25 cellular contexts compared by ENCODE assay signal in the genomic region with DNA sequence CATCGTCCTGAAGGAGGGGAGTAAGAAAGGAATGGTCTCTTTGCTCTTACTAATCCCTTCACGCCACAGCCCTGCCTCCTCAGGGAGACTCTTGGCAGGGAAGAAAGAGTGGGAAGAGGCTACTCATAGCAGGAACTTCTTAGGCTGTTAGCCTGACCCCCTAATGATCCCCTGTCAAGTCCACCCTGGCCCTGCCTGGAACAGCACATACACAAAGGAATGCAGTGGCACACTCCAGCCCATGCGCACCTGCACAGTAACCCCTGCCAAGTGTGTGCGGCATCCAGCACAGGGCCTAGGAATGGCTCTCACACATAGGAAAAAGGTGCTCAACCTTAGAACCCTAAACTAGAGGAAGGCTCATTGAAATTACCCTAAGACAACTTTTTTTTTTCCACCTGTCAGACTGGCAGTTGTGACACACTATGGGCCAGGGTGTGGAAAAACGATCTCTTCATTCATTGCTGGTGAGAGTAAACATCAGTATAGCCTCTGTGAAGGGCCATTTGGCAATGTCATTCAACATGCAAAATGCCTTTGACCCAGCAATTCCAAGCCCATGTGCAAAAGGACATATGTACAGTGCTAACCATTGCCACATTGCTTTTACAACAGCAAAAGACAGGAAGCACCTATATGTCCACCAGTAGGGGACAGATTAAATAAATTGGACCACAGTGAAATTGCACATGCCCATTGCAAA. TPM values are rescaled to one million over a fixed set of nuclear protein-coding genes. Genes with fewer than 3 reads are reported as not detected.
DNase-seq lines count a peak whose midpoint lies in the region; ATAC-seq and TF ChIP-seq lines count a peak whose summit lies in the region.
"Had no signal": no experiment of that assay in that cellular context is flagged by ENCODE, and none has a peak within 500 bp of the region (broad histone marks: within the 10 kb centered on the region; RNA-seq: fewer than 3 reads in every experiment).

No MANE protein-coding gene starts in this region.

- in situ Hi-C loops in ACHN (cut with HindIII; ENCODE audit: low pct_ligation_motif_present, low pct_unique_long_range_greater_than_20kb, low sequenced_read_pairs), result no loop called here

- no peaks in the 10 kb centered on the region for H3K9me3 ChIP-seq in Peyer's patch
- no peaks in the 10 kb centered on the region for H3K9me3 ChIP-seq in neural progenitor cell (ENCODE audit: low read depth)
- H3K9me3 ChIP-seq in BE2C, result no peaks in the 10 kb centered on the region
- H3K9me3 ChIP-seq: ascending aorta, pancreas, thyroid gland had no signal

- no peak overlapping the region for H3K4me3 Mint-ChIP-seq in neural progenitor cell
- H3K4me3 Mint-ChIP-seq: activated B cell treated with CpG ODN at 0.5 μM for 24 hours; activated naive CD4-positive, alpha-beta T cell treated with anti-CD3 and anti-CD28 coated beads, Interleukin-2, amount 50 U/mL, for 24 hours; activated T-cell treated with anti-CD3 and anti-CD28 coated beads, Interleukin-2, amount 50 U/mL, for 4 hours; CD4-positive, alpha-beta T cell; stimulated activated effector memory CD8-positive, alpha-beta T cell treated with anti-CD3 and anti-CD28 coated beads, Interleukin-12 subunit alpha, Interleukin-12 subunit beta, amount 100 ng/mL, for 72 hours had no signal

- peak; percentile 72 for ATAC-seq in esophagus mucosa
- ATAC-seq in HG02678 (IDR thresholded peaks at IDR 0.05; ENCODE audit: unreplicated experiment), result no peak
- ATAC-seq in HG03565 (IDR thresholded peaks at IDR 0.05; ENCODE audit: unreplicated experiment), result no peak
- ATAC-seq: activated T-cell treated with anti-CD3 and anti-CD28 coated beads, Interleukin-2, amount 50 U/mL, for 4 hours; K562; naive thymus-derived CD4-positive, alpha-beta T cell; pancreas; stimulated activated effector memory CD8-positive, alpha-beta T cell treated with anti-CD3 and anti-CD28 coated beads, Interleukin-12 subunit alpha, Interleukin-12 subunit beta, amount 100 ng/mL, for 72 hours had no signal

- no peak overlapping the region for H3K27ac Mint-ChIP-seq in neural progenitor cell
- H3K27ac Mint-ChIP-seq: activated B cell treated with CpG ODN at 0.5 μM for 24 hours; activated naive CD4-positive, alpha-beta T cell treated with anti-CD3 and anti-CD28 coated beads, Interleukin-2, amount 50 U/mL, for 24 hours; CD4-positive, alpha-beta T cell; naive thymus-derived CD4-positive, alpha-beta T cell; stimulated activated effector memory CD8-positive, alpha-beta T cell treated with anti-CD3 and anti-CD28 coated beads, Interleukin-12 subunit alpha, Interleukin-12 subunit beta, amount 100 ng/mL, for 72 hours had no signal

- H3K79me2 ChIP-seq in neural progenitor cell (ENCODE audit: low read depth), result no peaks in the 10 kb centered on the region

- no peaks in the 10 kb centered on the region for H3K9me3 Mint-ChIP-seq in neural progenitor cell
- H3K9me3 Mint-ChIP-seq: activated B cell treated with CpG ODN at 0.5 μM for 24 hours; activated naive CD4-positive, alpha-beta T cell treated with anti-CD3 and anti-CD28 coated beads, Interleukin-2, amount 50 U/mL, for 24 hours; activated T-cell treated with anti-CD3 and anti-CD28 coated beads, Interleukin-2, amount 50 U/mL, for 4 hours; CD4-positive, alpha-beta T cell; naive thymus-derived CD4-positive, alpha-beta T cell; stimulated activated effector memory CD8-positive, alpha-beta T cell treated with anti-CD3 and anti-CD28 coated beads, Interleukin-12 subunit alpha, Interleukin-12 subunit beta, amount 100 ng/mL, for 72 hours had no signal

- H3K4me3 ChIP-seq in Peyer's patch (no peak overlapping the region), neural progenitor cell (no peak overlapping the region), BE2C (ENCODE audit: low read depth, low read length) (no peak overlapping the region)
- H3K4me3 ChIP-seq: ascending aorta, GM23248, K562, pancreas, thyroid gland had no signal

- H3K4me1 ChIP-seq in Peyer's patch (no peaks in the 10 kb centered on the region), neural progenitor cell (peaks cover 52% of the 10 kb centered on the region), BE2C (no peaks in the 10 kb centered on the region)
- H3K4me1 ChIP-seq: ascending aorta, pancreas had no signal

- H3K27ac ChIP-seq in Peyer's patch (no peak overlapping the region), neural progenitor cell (no peak overlapping the region)
- H3K27ac ChIP-seq: ascending aorta, GM23248, pancreas, thyroid gland had no signal

- peaks cover 43% of the 10 kb centered on the region for H3F3A ChIP-seq in neural progenitor cell (ENCODE audit: low read depth)

- H3K27me3 ChIP-seq in Peyer's patch (no peaks in the 10 kb centered on the region), neural progenitor cell (no peaks in the 10 kb centered on the region), BE2C (no peaks in the 10 kb centered on the region)
- H3K27me3 ChIP-seq: ascending aorta, pancreas, thyroid gland had no signal

- H2AFZ ChIP-seq in neural progenitor cell (replicated peaks), result no peak overlapping the region
- H2AFZ ChIP-seq: GM23248 had no signal

- peaks cover 7% of the 10 kb centered on the region for H3K27me3 Mint-ChIP-seq in neural progenitor cell (ENCODE audit: insufficient read depth, low read depth)
- H3K27me3 Mint-ChIP-seq: activated naive CD4-positive, alpha-beta T cell treated with anti-CD3 and anti-CD28 coated beads, Interleukin-2, amount 50 U/mL, for 24 hours; CD4-positive, alpha-beta T cell had no signal

- no peak overlapping the region for H3K9ac ChIP-seq in neural progenitor cell
- H3K9ac ChIP-seq: GM23248 had no signal

- DNase-seq in ACHN (peak; percentile 72), Peyer's patch (peak in 2 of 3 donors; percentile 7 to 10), neural progenitor cell (ENCODE audit: low spot score) (no peak), BE2C (no peak)
- DNase-seq in activated CD8-positive, alpha-beta memory T cell treated with anti-CD3 and anti-CD28 coated beads, Interleukin-2, amount 50 U/mL, for 4 hours, result no peak
- DNase-seq: activated B cell treated with CpG ODN at 0.5 μM for 24 hours; activated T-cell treated with anti-CD3 and anti-CD28 coated beads, Interleukin-2, amount 50 U/mL, for 4 hours; DMS53; GF-D8; GM23248; naive thymus-derived CD4-positive, alpha-beta T cell; NCI-H187 treated with DMSO at 0.1 percent for 48 hours; NCI-H446; RPMI8226; T1000; thyroid gland had no signal

- TF ChIP-seq POLR2A in Peyer's patch (IDR thresholded peaks at IDR 0.05), result no peak

- no peaks in the 10 kb centered on the region for H3K36me3 ChIP-seq in Peyer's patch
- H3K36me3 ChIP-seq in neural progenitor cell, result no peaks in the 10 kb centered on the region
- no peaks in the 10 kb centered on the region for H3K36me3 ChIP-seq in BE2C
- H3K36me3 ChIP-seq: ascending aorta, pancreas, thyroid gland had no signal

- H4K20me1 ChIP-seq in neural progenitor cell (ENCODE audit: low read depth), result no peaks in the 10 kb centered on the region

- TF ChIP-seq CTCF in Peyer's patch (IDR thresholded peaks at IDR 0.05) (no peak), neural progenitor cell (IDR thresholded peaks at IDR 0.05) (no peak), BE2C (IDR thresholded peaks at IDR 0.05; ENCODE audit: low read depth, low read length) (no peak)

- H3K4me1 Mint-ChIP-seq in neural progenitor cell, result peaks cover 53% of the 10 kb centered on the region

- peak overlapping the region; percentile 67 for H3K4me2 ChIP-seq in neural progenitor cell

- no peaks in the 10 kb centered on the region for H3K36me3 Mint-ChIP-seq in neural progenitor cell
- H3K36me3 Mint-ChIP-seq: activated naive CD4-positive, alpha-beta T cell treated with anti-CD3 and anti-CD28 coated beads, Interleukin-2, amount 50 U/mL, for 24 hours; naive thymus-derived CD4-positive, alpha-beta T cell; stimulated activated effector memory CD8-positive, alpha-beta T cell treated with anti-CD3 and anti-CD28 coated beads, Interleukin-12 subunit alpha, Interleukin-12 subunit beta, amount 100 ng/mL, for 72 hours had no signal

RNA-seq across cellular contexts. Expression of a gene that starts 50.1 kb away (rescaled TPM):
- 1 to 10 TPM in 3 of 4 donors, under 1 TPM in 1; 0.67 to 9.8 (median 7.2) TPM for total RNA-seq in Peyer's patch
- total RNA-seq in esophagus mucosa, result 4.8 TPM
- 71.3 and 151 TPM in 2 replicates for total RNA-seq in neural progenitor cell (ENCODE audit: low replicate concordance)
- 5.6 TPM for polyA plus RNA-seq in BE2C (2012; ENCODE audit: insufficient read depth, insufficient read length, low read depth)
- total RNA-seq: ascending aorta; CD4-positive, alpha-beta T cell; thyroid gland had no signal

RNA-seq across cellular contexts. Expression of a gene that starts 59.5 kb away (rescaled TPM):
- not detected for total RNA-seq in Peyer's patch
- total RNA-seq in esophagus mucosa, result not detected
- 0.37 and 2.3 TPM in 2 replicates for total RNA-seq in neural progenitor cell (ENCODE audit: low replicate concordance)
- polyA plus RNA-seq in BE2C (2012; ENCODE audit: insufficient read depth, insufficient read length, low read depth), result not detected
- total RNA-seq: activated B cell treated with CpG ODN at 0.5 μM for 24 hours; activated T-cell treated with anti-CD3 and anti-CD28 coated beads, Interleukin-2, amount 50 U/mL, for 4 hours; ascending aorta; CD4-positive, alpha-beta T cell; GM23248; K562; naive thymus-derived CD4-positive, alpha-beta T cell; pancreas; thyroid gland had no signal
- polyA plus RNA-seq: GM23248; K562; naive thymus-derived CD4-positive, alpha-beta T cell had no signal

Comparison
In these comparisons a context has a peak if more than half of its experiments do, and no peak if none do; other contexts are left out.
1. DNase-seq: peak in ACHN (single experiment) and Peyer's patch (2 of 3); none in neural progenitor cell (single experiment), activated CD8-positive, alpha-beta memory T cell treated with anti-CD3 and anti-CD28 coated beads, Interleukin-2, amount 50 U/mL, for 4 hours (single experiment) and BE2C (single experiment).